ENCODE assay signal across 9 cellular contexts in the genomic region with DNA sequence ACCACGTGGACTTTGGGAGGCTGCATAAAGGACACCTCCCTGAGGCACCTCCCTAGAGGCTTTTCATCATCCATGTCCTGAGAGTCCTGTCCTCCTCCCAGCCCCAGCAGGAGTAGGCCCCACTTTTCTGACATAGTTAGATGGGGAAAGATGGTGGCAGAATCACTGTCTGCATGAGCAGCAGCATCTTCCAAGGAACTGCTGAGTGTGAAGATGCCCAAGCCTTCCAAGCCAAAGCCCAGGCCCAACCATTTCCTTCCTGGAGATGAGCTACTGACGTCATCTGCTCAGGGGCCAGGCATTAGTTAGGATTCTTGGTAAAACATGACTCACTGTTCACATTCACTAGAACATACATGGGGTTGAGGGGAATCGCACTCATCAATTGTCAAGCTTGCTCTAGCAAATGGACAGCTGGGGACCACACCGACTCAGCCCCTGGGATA. TPM values are rescaled to one million over a fixed set of nuclear protein-coding genes. Genes with fewer than 3 reads are reported as not detected.
DNase-seq lines count a peak whose midpoint lies in the region; ATAC-seq, FAIRE-seq and TF ChIP-seq lines count a peak whose summit lies in the region.
"Had no signal": no experiment of that assay in that cellular context is flagged by ENCODE, and none has a peak within 500 bp of the region (broad histone marks: within the 10 kb centered on the region; RNA-seq: fewer than 3 reads in every experiment).

No MANE protein-coding gene starts in this region.

- H3K4me2 ChIP-seq in GM23248 (ENCODE audit: unreplicated experiment): no peak overlapping the region
- peak overlapping the region; percentile 46 for H3K4me2 ChIP-seq in smooth muscle cell

- H3K9me3 ChIP-seq in GM23248 (ENCODE audit: low read depth) (no peaks in the 10 kb centered on the region), smooth muscle cell (replicated peaks; ENCODE audit: low read depth) (no peaks in the 10 kb centered on the region)

- H3K36me3 ChIP-seq in GM23248 (ENCODE audit: low read depth) (no peaks in the 10 kb centered on the region), bronchial epithelial cell (ENCODE audit: control insufficient read depth, insufficient read depth, low read length) (peaks cover 6% of the 10 kb centered on the region), smooth muscle cell (ENCODE audit: low read depth) (no peaks in the 10 kb centered on the region)

- H3K79me2 ChIP-seq in GM23248 (ENCODE audit: insufficient read depth) (0 out of 2 replicates have a peak, but pooled peaks cover 9% of the 10 kb centered on the region), smooth muscle cell (ENCODE audit: low read depth) (no peaks in the 10 kb centered on the region)

- no peaks in the 10 kb centered on the region for H3K27me3 ChIP-seq in GM23248 (replicated peaks; ENCODE audit: insufficient read depth)
- H3K27me3 ChIP-seq in bronchial epithelial cell (ENCODE audit: control insufficient read depth, insufficient read depth, low read length): no peaks in the 10 kb centered on the region
- no peaks in the 10 kb centered on the region for H3K27me3 ChIP-seq in smooth muscle cell (ENCODE audit: low read depth)

- ATAC-seq in HG03045 (IDR thresholded peaks at IDR 0.05; ENCODE audit: unreplicated experiment) (no peak), HG02623 (IDR thresholded peaks at IDR 0.05; ENCODE audit: unreplicated experiment) (no peak)
- ATAC-seq: left colon had no signal

- H3F3A ChIP-seq in GM23248 (ENCODE audit: insufficient read depth): peaks cover 4% of the 10 kb centered on the region; the same call in 1 of the 2 replicates
- no peaks in the 10 kb centered on the region for H3F3A ChIP-seq in smooth muscle cell (ENCODE audit: low read depth)

- H3K27ac ChIP-seq in GM23248 (peak overlapping the region; percentile 32), smooth muscle cell (ENCODE audit: low read depth) (peak overlapping the region; percentile 65)

- no peak overlapping the region for H3K4me3 ChIP-seq in GM23248
- H3K4me3 ChIP-seq in bronchial epithelial cell (ENCODE audit: low read depth, low read length): no peak overlapping the region
- H3K4me3 ChIP-seq in smooth muscle cell: no peak overlapping the region

- H3K4me1 ChIP-seq in GM23248 (ENCODE audit: insufficient read depth): peaks cover 23% of the 10 kb centered on the region
- H3K4me1 ChIP-seq in smooth muscle cell (ENCODE audit: low read depth): no peaks in the 10 kb centered on the region

- TF ChIP-seq CTCF in bronchial epithelial cell (IDR thresholded peaks at IDR 0.05; ENCODE audit: insufficient read depth, low read length, severe bottlenecking): no peak
- TF ChIP-seq CTCF in smooth muscle cell (IDR thresholded peaks at IDR 0.05; ENCODE audit: borderline replicate concordance, insufficient read depth, poor library complexity, severe bottlenecking): no peak

- no peak for FAIRE-seq in bronchial epithelial cell (lab: Jason Lieb, UNC)

- no peaks in the 10 kb centered on the region for H3K9me2 ChIP-seq in GM23248 (ENCODE audit: insufficient read depth)

- DNase-seq in GM23248: peak; percentile 94
- DNase-seq in OCI-M1 (lab: John Stamatoyannopoulos, UW): peak; percentile 44
- peak; percentile 79 for DNase-seq in bronchial epithelial cell (ENCODE audit: low read depth)
- no peak for DNase-seq in smooth muscle cell (lab: John Stamatoyannopoulos, UW; ENCODE audit: unreplicated experiment)
- DNase-seq in NCI-H128 (lab: John Stamatoyannopoulos, UW; ENCODE audit: unreplicated experiment): no peak
- DNase-seq: anterior cingulate cortex, left colon had no signal

- 40 to 45% methylated on average over 4 of the region's 4 CpGs for WGBS in GM23248 (ENCODE audit: low coverage in 1 of 2, low lambda C conversion rate in 2 of 2, missing lambda C conversion rate in 2 of 2), 2 experiments
- 62% methylated on average over 4 of the region's 4 CpGs for WGBS in smooth muscle cell (ENCODE audit: low lambda C conversion rate)

- peak overlapping the region; percentile 43; the same call in 1 of the 2 replicates for H2AFZ ChIP-seq in GM23248
- no peak overlapping the region for H2AFZ ChIP-seq in smooth muscle cell (ENCODE audit: low read depth)

- no peak overlapping the region for H3K9ac ChIP-seq in GM23248
- H3K9ac ChIP-seq in smooth muscle cell (ENCODE audit: low read depth): no peak overlapping the region

- in situ Hi-C loops in GM23248 (cut with MboI): no loop called here

- H4K20me1 ChIP-seq in GM23248 (ENCODE audit: insufficient read depth): no peaks in the 10 kb centered on the region
- no peaks in the 10 kb centered on the region for H4K20me1 ChIP-seq in smooth muscle cell (ENCODE audit: low read depth)

RNA-seq across cellular contexts. Expression of gene VDR, which starts 37.3 kb away (rescaled TPM):
- total RNA-seq in GM23248 (2014; rRNA removed; shearing (Covaris generic)): 30.5 and 37.2 TPM in 2 replicates
- polyA plus RNA-seq in GM23248 (2016; fragmentation: Nextera tagmentation; extraction: Ambion mirVana): 23.9 and 25.5 TPM in 2 replicates
- total RNA-seq in bronchial epithelial cell: 3.2 and 3.4 TPM in 2 replicates
- 6.5 and 16.5 TPM in 2 replicates for total RNA-seq in smooth muscle cell
- polyA plus RNA-seq in smooth muscle cell: 6.4 and 8.0 TPM in 2 replicates

RNA-seq across cellular contexts. Expression of gene HDAC7, which starts 47.8 kb away (rescaled TPM):
- total RNA-seq in GM23248 (2014; rRNA removed; shearing (Covaris generic)): 62.9 and 72.3 TPM in 2 replicates
- 45.3 and 46.2 TPM in 2 replicates for polyA plus RNA-seq in GM23248 (2016; fragmentation: Nextera tagmentation; extraction: Ambion mirVana)
- 7.1 and 9.0 TPM in 2 replicates for total RNA-seq in bronchial epithelial cell
- total RNA-seq in smooth muscle cell: 19.3 and 24.1 TPM in 2 replicates
- polyA plus RNA-seq in smooth muscle cell: 32.4 and 47.0 TPM in 2 replicates

Comparison
In these comparisons a context has a peak if more than half of its experiments do, and no peak if none do; other contexts are left out.
1. DNase-seq: peak in GM23248 (single experiment), OCI-M1 (single experiment) and bronchial epithelial cell (single experiment); none in smooth muscle cell (single experiment) and NCI-H128 (single experiment).